ENCODE assay signal across 1 cellular context in the genomic region with DNA sequence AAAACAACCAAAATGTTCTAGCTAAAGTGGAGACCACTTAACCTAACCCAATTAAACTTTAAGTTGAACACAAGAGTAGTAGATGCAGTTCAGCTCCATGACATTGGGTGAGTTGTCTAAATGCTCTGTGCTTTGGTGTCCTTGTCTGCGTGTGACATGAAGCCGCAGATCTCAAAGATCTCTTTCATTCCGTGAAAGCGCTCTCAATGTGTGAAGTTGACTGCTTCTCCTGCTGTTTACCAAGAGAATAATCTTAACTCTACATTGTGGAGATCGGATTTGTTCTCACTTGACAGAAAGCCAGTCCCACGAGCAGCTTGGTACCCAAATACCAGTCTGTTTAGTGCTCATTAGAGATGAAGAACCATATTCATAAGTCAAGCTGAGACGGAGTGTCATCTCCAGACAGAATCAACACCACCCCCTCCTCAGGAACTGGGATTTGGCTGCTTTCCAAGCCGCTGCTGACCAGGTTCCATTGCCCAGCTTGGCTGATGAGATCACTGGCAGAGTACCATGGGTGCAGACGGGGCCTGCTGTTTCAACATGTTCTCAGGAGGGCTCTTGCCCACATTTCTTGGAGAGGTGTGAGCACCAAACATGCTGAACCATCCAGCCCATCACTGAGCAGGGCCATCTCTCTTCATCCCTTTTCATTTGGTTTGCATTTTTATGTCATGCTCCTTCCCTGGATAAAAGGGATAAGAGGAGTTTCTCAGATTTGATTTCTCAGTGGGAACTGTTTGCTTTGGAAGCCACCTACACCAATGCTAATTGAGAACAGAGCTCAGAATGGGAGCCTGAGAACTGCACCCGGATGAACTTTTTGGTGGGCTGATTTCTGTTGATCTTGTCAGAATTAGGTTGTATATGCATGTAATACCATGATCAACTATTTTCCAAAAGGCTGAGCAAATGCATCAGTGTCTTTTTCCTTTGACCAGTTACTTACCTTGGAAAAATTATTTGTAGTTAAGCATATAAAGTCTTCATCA.
TF ChIP-seq lines count a peak whose summit lies in the region.

No MANE protein-coding gene starts in this region.

TF ChIP-seq in WTC11, 78 proteins besides CTCF, POLR2A, EP300 and RAD21 (continued from another document):
- TF ChIP-seq ZNF532 (CRISPR knock-in tag; IDR thresholded peaks at IDR 0.05; ENCODE audit: borderline replicate concordance), result no peak
- TF ChIP-seq ZNF396 (CRISPR knock-in tag; IDR thresholded peaks at IDR 0.05; ENCODE audit: borderline replicate concordance), result no peak
- no peak for TF ChIP-seq NR1H2 (CRISPR knock-in tag; IDR thresholded peaks at IDR 0.05)
